22 cellular contexts compared by ENCODE assay signal in the genomic region with DNA sequence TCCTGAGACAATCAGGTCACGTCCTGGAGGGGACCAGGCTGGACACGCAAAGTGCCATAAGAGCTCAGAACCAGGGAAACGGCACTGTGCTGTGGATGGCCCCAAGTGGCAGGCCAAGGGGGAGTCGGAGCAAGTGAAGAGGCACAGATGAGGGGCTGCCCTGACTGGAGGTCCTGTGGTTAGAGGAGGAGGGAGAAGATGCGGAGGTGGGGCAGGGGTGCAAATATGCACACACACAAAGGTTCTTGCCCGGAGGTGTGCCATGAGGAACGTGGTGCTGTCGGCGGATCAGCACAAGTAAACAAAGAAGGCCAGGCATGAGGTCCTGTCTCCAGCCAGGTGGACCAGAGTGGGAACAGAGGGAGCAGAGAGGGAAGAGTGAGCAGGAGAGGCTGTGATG. TPM values are rescaled to one million over a fixed set of nuclear protein-coding genes. Genes with fewer than 3 reads are reported as not detected.
DNase-seq lines count a peak whose midpoint lies in the region; ATAC-seq, FAIRE-seq and TF ChIP-seq lines count a peak whose summit lies in the region.
"Had no signal": no experiment of that assay in that cellular context is flagged by ENCODE, and none has a peak within 500 bp of the region (broad histone marks: within the 10 kb centered on the region; RNA-seq: fewer than 3 reads in every experiment).

No MANE protein-coding gene starts in this region.

- H3K79me2 ChIP-seq in astrocyte (ENCODE audit: insufficient read depth, low read length) = no peaks in the 10 kb centered on the region

- H3K4me1 Mint-ChIP-seq in astrocyte (ENCODE audit: low read depth, unreplicated experiment) = peaks cover 19% of the 10 kb centered on the region
- no peaks in the 10 kb centered on the region for H3K4me1 Mint-ChIP-seq in progenitor cell of endocrine pancreas (ENCODE audit: low read depth)
- H3K4me1 Mint-ChIP-seq: CD8-positive, alpha-beta memory T cell had no signal

- DNase-seq in Right ventricle myocardium inferior (ENCODE audit: missing footprints) (peak; percentile 55), right atrium auricular region (ENCODE audit: low spot score) (no peak), astrocyte (ENCODE audit: low read depth) (no peak), progenitor cell of endocrine pancreas (ENCODE audit: low spot score, unreplicated experiment) (no peak), uterus (peak in 1 of 2 donors; percentile 13), retina (no peak), AML-193 (lab: John Stamatoyannopoulos, UW) (no peak)
- DNase-seq in stimulated activated CD4-positive, alpha-beta T cell treated with anti-CD3 and anti-CD28 coated beads, Interleukin-4, amount 100 ng/mL, for 24 hours = no peak
- DNase-seq: CD8-positive, alpha-beta memory T cell; KG1; MV-4-11; NCI-H1417; NCI-H187; NCI-H2107; NCI-H510A; NCI-H748 treated with DMSO at 0.1 percent for 48 hours; OCI-M1; SHP77 treated with DMSO at 0.1 percent for 48 hours had no signal

- H3K36me3 Mint-ChIP-seq in astrocyte (ENCODE audit: low read depth, unreplicated experiment) (peaks cover 29% of the 10 kb centered on the region), progenitor cell of endocrine pancreas (ENCODE audit: insufficient read depth) (peaks cover 18% of the 10 kb centered on the region)

- H4K20me1 ChIP-seq in astrocyte (ENCODE audit: insufficient read depth, low read length) = no peaks in the 10 kb centered on the region

- H3K27ac ChIP-seq in right atrium auricular region = no peak overlapping the region
- peak overlapping the region; percentile 1 for H3K27ac ChIP-seq in astrocyte (ENCODE audit: low read depth, low read length)
- peak overlapping the region; percentile 38 to 43 for H3K27ac ChIP-seq in uterus
- H3K27ac ChIP-seq: A549; BLaER1 treated with 17β-estradiol and CSF1 and Interleukin-3, amounts not matched to agents 10 nM and 100 nM had no signal

- H3K9ac ChIP-seq in astrocyte (ENCODE audit: low read length) = no peak overlapping the region
- H3K9ac ChIP-seq: BLaER1 treated with 17β-estradiol and CSF1 and Interleukin-3, amounts not matched to agents 10 nM and 100 nM had no signal

- H3K9me3 ChIP-seq in right atrium auricular region = no peaks in the 10 kb centered on the region
- H3K9me3 ChIP-seq in astrocyte (ENCODE audit: insufficient read depth, low read depth, low read length) = no peaks in the 10 kb centered on the region
- H3K9me3 ChIP-seq in uterus = no peaks in the 10 kb centered on the region
- H3K9me3 ChIP-seq: A549 had no signal

- peak overlapping the region; percentile 60 for H3K27ac Mint-ChIP-seq in astrocyte (ENCODE audit: unreplicated experiment)
- peak overlapping the region; percentile 1 for H3K27ac Mint-ChIP-seq in progenitor cell of endocrine pancreas

- FAIRE-seq in astrocyte (lab: Jason Lieb, UNC) = no peak
- FAIRE-seq: A549, GM12878, HepG2 had no signal

- no peak for TF ChIP-seq POLR2A in uterus (IDR thresholded peaks at IDR 0.05)

- TF ChIP-seq CTCF in right atrium auricular region (IDR thresholded peaks at IDR 0.05) (no peak), astrocyte (IDR thresholded peaks at IDR 0.05; ENCODE audit: insufficient read depth, low read depth, low read length) (no peak), progenitor cell of endocrine pancreas (IDR thresholded peaks at IDR 0.05; ENCODE audit: unreplicated experiment) (no peak), uterus (IDR thresholded peaks at IDR 0.05) (no peak)

- H3K4me1 ChIP-seq in right atrium auricular region = no peaks in the 10 kb centered on the region
- H3K4me1 ChIP-seq in astrocyte (ENCODE audit: insufficient read depth, low read length) = peaks cover under 1% of the 10 kb centered on the region
- no peaks in the 10 kb centered on the region for H3K4me1 ChIP-seq in uterus
- H3K4me1 ChIP-seq: BLaER1 treated with 17β-estradiol and CSF1 and Interleukin-3, amounts not matched to agents 10 nM and 100 nM had no signal

- H3K36me3 ChIP-seq in right atrium auricular region (peaks cover 48% of the 10 kb centered on the region), astrocyte (ENCODE audit: insufficient read depth, low read length) (peaks cover 21% of the 10 kb centered on the region), uterus (no peaks in the 10 kb centered on the region)

- H3K9me3 Mint-ChIP-seq in astrocyte (ENCODE audit: unreplicated experiment) (no peaks in the 10 kb centered on the region), progenitor cell of endocrine pancreas (ENCODE audit: low read depth) (no peaks in the 10 kb centered on the region)
- H3K9me3 Mint-ChIP-seq: CD8-positive, alpha-beta memory T cell had no signal

- H3K4me2 ChIP-seq in astrocyte (ENCODE audit: low read length) = no peak overlapping the region
- H3K4me2 ChIP-seq: BLaER1 treated with 17β-estradiol and CSF1 and Interleukin-3, amounts not matched to agents 10 nM and 100 nM had no signal

- no peaks in the 10 kb centered on the region for H3K27me3 ChIP-seq in right atrium auricular region
- no peaks in the 10 kb centered on the region for H3K27me3 ChIP-seq in astrocyte (ENCODE audit: insufficient read depth, low read length)
- H3K27me3 ChIP-seq in uterus = no peaks in the 10 kb centered on the region
- H3K27me3 ChIP-seq: BLaER1 treated with 17β-estradiol and CSF1 and Interleukin-3, amounts not matched to agents 10 nM and 100 nM had no signal

- no peak overlapping the region for H2AFZ ChIP-seq in astrocyte (ENCODE audit: low read depth, low read length)

- no peak overlapping the region for H3K4me3 Mint-ChIP-seq in astrocyte (ENCODE audit: unreplicated experiment)
- H3K4me3 Mint-ChIP-seq in progenitor cell of endocrine pancreas (ENCODE audit: low read depth) = no peak overlapping the region
- H3K4me3 Mint-ChIP-seq: CD8-positive, alpha-beta memory T cell had no signal

- ATAC-seq in Right ventricle myocardium inferior = no peak
- ATAC-seq: GM12878, HepG2 had no signal

- H3K4me3 ChIP-seq in right atrium auricular region (no peak overlapping the region), astrocyte (ENCODE audit: insufficient read depth, low read depth, low read length) (no peak overlapping the region), uterus (no peak overlapping the region)
- H3K4me3 ChIP-seq: A549; BLaER1 treated with 17β-estradiol and CSF1 and Interleukin-3, amounts not matched to agents 10 nM and 100 nM; GM12878 had no signal

- H3K27me3 Mint-ChIP-seq in astrocyte (ENCODE audit: low read depth, unreplicated experiment) (no peaks in the 10 kb centered on the region), progenitor cell of endocrine pancreas (no peaks in the 10 kb centered on the region)
- H3K27me3 Mint-ChIP-seq: CD8-positive, alpha-beta memory T cell had no signal

- intact Hi-C loops in Right ventricle myocardium inferior (cut with DNase I) (no loop called here), uterus (cut with DNase I; ENCODE audit: low total_unique reads) (no loop called here)

RNA-seq across cellular contexts. Expression of gene VAC14, which starts 23.5 kb away (rescaled TPM):
- 21.7 TPM for total RNA-seq in Right ventricle myocardium inferior
- 10 to 100 TPM; 22.1 to 26.5 TPM for total RNA-seq in right atrium auricular region
- 27.8 and 29.2 TPM in 2 replicates for total RNA-seq in astrocyte
- 38.4 and 39.0 TPM in 2 replicates for total RNA-seq in progenitor cell of endocrine pancreas
- total RNA-seq in uterus = 10 to 100 TPM in 3 of 4 donors, 1 to 10 TPM in 1; 4.7 to 30.6 (median 17.4) TPM

Comparison
In these comparisons a context has a peak if more than half of its experiments do, and no peak if none do; other contexts are left out.
1. H3K27ac ChIP-seq: peak in astrocyte (single experiment) and uterus (2 of 2); none in right atrium auricular region (0 of 2).